ENCODE assay signal across 11 cellular contexts in the genomic region with DNA sequence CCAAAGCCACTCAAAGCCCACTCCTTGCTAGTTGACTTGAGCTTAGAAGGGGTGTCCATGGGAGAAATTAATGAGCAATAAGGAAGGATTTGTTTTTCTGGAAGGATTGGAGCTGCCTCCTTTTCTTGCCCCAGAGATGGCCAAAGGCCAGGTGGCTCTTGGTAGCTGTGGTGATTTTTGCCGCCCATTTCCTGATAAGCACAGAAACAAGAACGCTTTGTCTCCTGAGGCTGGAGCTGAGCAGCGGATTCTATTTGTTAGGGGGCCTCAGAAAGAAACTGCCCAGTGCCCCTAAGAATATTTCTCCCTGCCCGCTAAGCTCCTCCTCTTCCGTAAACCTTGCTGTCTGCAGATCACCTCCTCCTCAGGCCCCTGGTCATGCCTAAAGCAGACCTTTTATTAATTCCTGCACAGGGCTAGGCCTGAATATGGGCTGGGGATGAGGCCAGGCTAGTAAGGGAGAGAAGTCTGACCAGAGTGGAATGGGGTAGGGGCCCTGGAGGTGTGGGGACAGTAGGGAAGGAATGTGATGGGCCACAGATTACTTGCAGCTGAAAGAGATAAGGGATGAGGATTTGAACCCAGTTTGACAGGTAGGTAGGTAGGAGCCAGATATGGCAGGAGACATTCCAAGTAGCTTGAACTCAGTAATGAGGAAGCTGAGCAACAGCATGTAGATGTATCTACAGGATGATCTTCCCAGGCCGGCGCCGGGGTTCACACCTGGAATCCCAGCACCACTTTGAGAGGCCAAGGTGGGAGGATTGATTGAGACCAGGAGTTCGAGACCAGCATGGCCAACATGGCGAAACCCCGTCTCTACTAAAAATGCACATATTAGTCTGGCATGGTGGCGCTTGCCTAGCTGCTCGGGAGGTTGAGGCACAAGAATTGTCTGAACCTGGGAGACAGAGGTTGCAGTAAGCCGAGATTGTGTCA.
DNase-seq lines count a peak whose midpoint lies in the region; TF ChIP-seq lines count a peak whose summit lies in the region.
"Had no signal": no experiment of that assay in that cellular context is flagged by ENCODE, and none has a peak within 500 bp of the region (broad histone marks: within the 10 kb centered on the region; RNA-seq: fewer than 3 reads in every experiment).

No MANE protein-coding gene starts in this region.

- TF ChIP-seq CTCF in suprapubic skin (IDR thresholded peaks at IDR 0.05), result no peak
- TF ChIP-seq CTCF in endodermal cell (conservative IDR thresholded peaks at IDR 0.05), result no peak

- H3K27me3 ChIP-seq in suprapubic skin (no peaks in the 10 kb centered on the region), endodermal cell (ENCODE audit: control insufficient read depth, insufficient read depth, low read length, poor library complexity, severe bottlenecking) (no peaks in the 10 kb centered on the region)

- H3K9me3 Mint-ChIP-seq in dendritic cell treated with granulocyte-macrophage colony-stimulating factor and Interleukin-4, amounts not matched to agents 40 ng/mL and 50 ng/mL, for 4 days, result no peaks in the 10 kb centered on the region
- no peaks in the 10 kb centered on the region for H3K9me3 Mint-ChIP-seq in endodermal cell
- H3K9me3 Mint-ChIP-seq: activated naive CD8-positive, alpha-beta T cell treated with anti-CD3 and anti-CD28 coated beads for 36 hours had no signal

- peak overlapping the region; percentile 96 for H3K27ac Mint-ChIP-seq in dendritic cell treated with granulocyte-macrophage colony-stimulating factor and Interleukin-4, amounts not matched to agents 40 ng/mL and 50 ng/mL, for 4 days
- H3K27ac Mint-ChIP-seq in endodermal cell, result no peak overlapping the region
- H3K27ac Mint-ChIP-seq: activated CD8-positive, alpha-beta memory T cell treated with anti-CD3 and anti-CD28 coated beads, Interleukin-2, amount 10 ng/mL, durations not matched to agents 7 days and 5 days; activated naive CD8-positive, alpha-beta T cell treated with anti-CD3 and anti-CD28 coated beads for 36 hours had no signal

- H3K4me1 ChIP-seq in suprapubic skin (peaks cover 54% of the 10 kb centered on the region), endodermal cell (ENCODE audit: control insufficient read depth, insufficient read depth, low read length) (peaks cover 5% of the 10 kb centered on the region)

- peak overlapping the region; percentile 42 for H3K27ac ChIP-seq in suprapubic skin
- H3K27ac ChIP-seq in endodermal cell (ENCODE audit: low read depth, low read length), result no peak overlapping the region

- H3K27me3 Mint-ChIP-seq in dendritic cell treated with granulocyte-macrophage colony-stimulating factor and Interleukin-4, amounts not matched to agents 40 ng/mL and 50 ng/mL, for 4 days, result no peaks in the 10 kb centered on the region
- no peaks in the 10 kb centered on the region for H3K27me3 Mint-ChIP-seq in endodermal cell (ENCODE audit: insufficient read depth)

- H3K36me3 ChIP-seq in suprapubic skin (peaks cover 3% of the 10 kb centered on the region), endodermal cell (ENCODE audit: control insufficient read depth, insufficient read depth, low read length) (no peaks in the 10 kb centered on the region)

- no peak overlapping the region for H3K4me3 Mint-ChIP-seq in dendritic cell treated with granulocyte-macrophage colony-stimulating factor and Interleukin-4, amounts not matched to agents 40 ng/mL and 50 ng/mL, for 4 days
- H3K4me3 Mint-ChIP-seq in endodermal cell, result no peak overlapping the region
- H3K4me3 Mint-ChIP-seq: activated CD8-positive, alpha-beta memory T cell treated with anti-CD3 and anti-CD28 coated beads, Interleukin-2, amount 10 ng/mL, durations not matched to agents 7 days and 5 days; activated naive CD8-positive, alpha-beta T cell treated with anti-CD3 and anti-CD28 coated beads for 36 hours had no signal

- DNase-seq in HT-29 (ENCODE audit: low spot score) (peak; percentile 24), medulla oblongata (ENCODE audit: extremely low spot score) (peak; percentile 58), suprapubic skin (ENCODE audit: low spot score in 2 of 2) (no peak), AML-193 (lab: John Stamatoyannopoulos, UW) (no peak), UCSD-AML1 (lab: John Stamatoyannopoulos, UW; ENCODE audit: unreplicated experiment) (no peak), AG08395 (ENCODE audit: low spot score) (no peak), endodermal cell (no peak)
- DNase-seq: activated naive CD8-positive, alpha-beta T cell treated with anti-CD3 and anti-CD28 coated beads for 36 hours; NCI-H2227 treated with DMSO at 0.1 percent for 48 hours had no signal

- peaks cover 60% of the 10 kb centered on the region for H3K4me1 Mint-ChIP-seq in dendritic cell treated with granulocyte-macrophage colony-stimulating factor and Interleukin-4, amounts not matched to agents 40 ng/mL and 50 ng/mL, for 4 days (ENCODE audit: low read depth)
- H3K4me1 Mint-ChIP-seq in endodermal cell, result peaks cover 25% of the 10 kb centered on the region

- no peak for TF ChIP-seq EP300 in suprapubic skin (IDR thresholded peaks at IDR 0.05)

- H3K4me3 ChIP-seq in suprapubic skin, result no peak overlapping the region
- H3K4me3 ChIP-seq in endodermal cell (ENCODE audit: low read length), result no peak overlapping the region

- H3K9ac ChIP-seq in endodermal cell (ENCODE audit: extremely low read depth, low read length, poor library complexity, severe bottlenecking), result no peak overlapping the region

- TF ChIP-seq POLR2A in suprapubic skin (IDR thresholded peaks at IDR 0.05), result no peak

- 90% methylated on average over 14 of the region's 14 CpGs for WGBS in suprapubic skin
- WGBS in endodermal cell (ENCODE audit: insufficient coverage in 1 of 2, insufficient read length in 1 of 2), 2 experiments, result 90 to 97% methylated on average over 9 to 14 of the region's 14 CpGs

- H3K9me3 ChIP-seq in suprapubic skin, result no peaks in the 10 kb centered on the region
- H3K9me3 ChIP-seq in endodermal cell (ENCODE audit: control insufficient read depth, low read length), result no peaks in the 10 kb centered on the region

- H3K36me3 Mint-ChIP-seq in dendritic cell treated with granulocyte-macrophage colony-stimulating factor and Interleukin-4, amounts not matched to agents 40 ng/mL and 50 ng/mL, for 4 days (ENCODE audit: low read depth), result peaks cover 56% of the 10 kb centered on the region
- peaks cover 3% of the 10 kb centered on the region for H3K36me3 Mint-ChIP-seq in endodermal cell (ENCODE audit: low read depth)
- H3K36me3 Mint-ChIP-seq: activated CD8-positive, alpha-beta memory T cell treated with anti-CD3 and anti-CD28 coated beads, Interleukin-2, amount 10 ng/mL, durations not matched to agents 7 days and 5 days; activated naive CD8-positive, alpha-beta T cell treated with anti-CD3 and anti-CD28 coated beads for 36 hours had no signal

- intact Hi-C loops in dendritic cell treated with granulocyte-macrophage colony-stimulating factor and Interleukin-4, amounts not matched to agents 40 ng/mL and 50 ng/mL, for 4 days (cut with micrococcal nuclease), result loop anchor here (5.0 kb wide), 1 partner anchor 34 kb away; no protein-coding TSS in a partner anchor

Comparison
In these comparisons a context has a peak if more than half of its experiments do, and no peak if none do; other contexts are left out.
1. DNase-seq: peak in HT-29 (single experiment) and medulla oblongata (single experiment); none in suprapubic skin (0 of 2), AML-193 (0 of 2), UCSD-AML1 (single experiment), AG08395 (single experiment) and endodermal cell (single experiment).